26 cellular contexts compared by ENCODE assay signal in the genomic region with DNA sequence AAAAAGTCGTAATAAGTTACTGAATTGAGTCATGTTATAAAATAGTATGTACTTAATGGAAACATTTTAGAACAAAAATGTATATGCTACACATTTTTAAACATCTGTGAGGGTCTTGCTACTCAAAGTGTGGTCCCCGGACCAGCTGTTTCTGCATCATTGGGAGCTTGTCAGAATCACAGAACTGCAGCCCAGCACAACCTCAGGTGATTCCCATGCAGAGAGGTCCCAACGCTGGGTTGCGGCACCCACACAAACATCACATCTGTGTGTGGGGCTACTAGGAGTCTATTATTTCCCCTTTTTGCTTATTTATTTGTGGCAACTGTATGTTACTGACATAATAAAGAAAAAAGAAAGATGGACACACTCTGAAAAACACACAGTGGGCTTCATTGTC.
"Had no signal": no experiment of that assay in that cellular context is flagged by ENCODE, and none has a peak within 500 bp of the region (broad histone marks: within the 10 kb centered on the region; RNA-seq: fewer than 3 reads in every experiment).

No MANE protein-coding gene starts in this region.

- DNase-seq: stimulated activated CD4-positive, alpha-beta T cell treated with anti-CD3 and anti-CD28 coated beads, Interleukin-2, amount 100 ng/mL, for 48 hours; stimulated activated CD4-positive, alpha-beta T cell treated with anti-CD3 and anti-CD28 coated beads, Interleukin-4, amount 100 ng/mL, for 1 hour; stimulated activated CD4-positive, alpha-beta T cell treated with anti-CD3 and anti-CD28 coated beads, Interleukin-4, amount 100 ng/mL, for 24 hours; stimulated activated CD4-positive, alpha-beta T cell treated with anti-CD3 and anti-CD28 coated beads, Interleukin-4, amount 100 ng/mL, for 4 hours; stimulated activated CD8-positive, alpha-beta memory T cell treated with anti-CD3 and anti-CD28 coated beads, Interleukin-4, amount 100 ng/mL, for 48 hours; stimulated activated naive B cell treated with anti-CD40 and anti-IgM and Interleukin-4, amounts not matched to agents 10 μg/mL and 1 μg/mL and 100 μg/mL, for 72 hours; stimulated activated naive CD4-positive, alpha-beta T cell; stimulated activated naive CD4-positive, alpha-beta T cell treated with Interleukin-2 at 50 U/mL for 16 hours; stimulated activated naive CD8-positive, alpha-beta T cell treated with anti-CD3 and anti-CD28 coated beads, Interleukin-15, amount 100 ng/mL, for 72 hours; stimulated activated naive CD8-positive, alpha-beta T cell treated with anti-CD3 and anti-CD28 coated beads, Interleukin-15, Interleukin-2, amounts not matched to agents 100 U/mL and 50 U/mL, for 24 hours; stomach; substantia nigra; testis; thyroid gland; tibial artery; transverse colon; trophoblast cell; upper lobe of left lung; upper lobe of right lung; uterus had no signal

- H3K27ac ChIP-seq: stomach, suprapubic skin, testis, thoracic aorta, thyroid gland, tibial artery, tibial nerve, transverse colon, upper lobe of left lung, upper lobe of right lung, uterus, vagina had no signal

- ATAC-seq: stimulated activated effector memory CD8-positive, alpha-beta T cell treated with anti-CD3 and anti-CD28 coated beads, Interleukin-12 subunit alpha, Interleukin-12 subunit beta, amount 100 ng/mL, for 72 hours; stimulated activated memory B cell treated with anti-CD40 and anti-IgM and Interleukin-4, amounts not matched to agents 10 μg/mL and 1 μg/mL and 100 μg/mL, for 72 hours; stimulated activated naive B cell treated with anti-CD40 and anti-IgM and Interleukin-4, amounts not matched to agents 10 μg/mL and 1 μg/mL and 100 μg/mL, for 72 hours; stimulated activated naive CD8-positive, alpha-beta T cell treated with anti-CD3 and anti-CD28 coated beads, Interleukin-15, amount 100 ng/mL, for 72 hours; stimulated activated naive CD8-positive, alpha-beta T cell treated with anti-CD3 and anti-CD28 coated beads, Interleukin-15, Interleukin-2, amounts not matched to agents 100 U/mL and 50 U/mL, for 24 hours; upper lobe of right lung had no signal

- H3K27me3 ChIP-seq: testis, vagina had no signal

- H3K4me1 ChIP-seq: testis, uterus had no signal

- H3K4me3 ChIP-seq: stomach, suprapubic skin, testis, thoracic aorta, thyroid gland, tibial artery, tibial nerve, transverse colon, upper lobe of left lung, upper lobe of right lung, uterus, vagina had no signal

- H3K9me3 ChIP-seq: stomach, suprapubic skin, testis, thoracic aorta, thyroid gland, tibial artery, tibial nerve, transverse colon, upper lobe of left lung, upper lobe of right lung, uterus, vagina had no signal

- H3K36me3 ChIP-seq: stomach, suprapubic skin, thoracic aorta, thyroid gland, tibial artery, tibial nerve, transverse colon, upper lobe of left lung, upper lobe of right lung, uterus, vagina had no signal
